ENCODE assay signal across 15 cellular contexts in the genomic region with DNA sequence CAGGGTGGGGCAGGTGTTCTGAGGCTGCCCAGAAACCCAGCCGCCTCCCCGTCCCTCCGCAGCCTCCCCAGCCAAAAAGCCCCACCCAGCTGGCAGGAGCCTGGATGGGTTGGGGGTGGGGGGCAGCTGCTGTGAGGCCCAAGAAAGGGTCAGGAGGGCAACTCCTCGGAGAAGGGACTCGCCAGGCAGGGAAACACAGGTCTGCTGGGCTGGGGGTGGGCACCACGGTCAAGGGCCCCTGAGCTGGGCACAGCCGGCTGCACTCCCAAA. TPM values are rescaled to one million over a fixed set of nuclear protein-coding genes. Genes with fewer than 3 reads are reported as not detected.
DNase-seq lines count a peak whose midpoint lies in the region; ATAC-seq, FAIRE-seq and TF ChIP-seq lines count a peak whose summit lies in the region.
"Had no signal": no experiment of that assay in that cellular context is flagged by ENCODE, and none has a peak within 500 bp of the region (broad histone marks: within the 10 kb centered on the region; RNA-seq: fewer than 3 reads in every experiment).

No MANE protein-coding gene starts in this region.

- H3K79me2 ChIP-seq in HCT116 (ENCODE audit: insufficient read depth, low read length) = no peaks in the 10 kb centered on the region
- H3K79me2 ChIP-seq in endothelial cell of umbilical vein (ENCODE audit: control insufficient read depth, insufficient read depth, low read length) = peaks cover 55% of the 10 kb centered on the region
- no peaks in the 10 kb centered on the region for H3K79me2 ChIP-seq in HepG2 (ENCODE audit: insufficient read depth, low read length)

- no peaks in the 10 kb centered on the region for H3K9me2 ChIP-seq in HCT116 (ENCODE audit: insufficient read depth)

- CTCF ChIA-PET in HCT116 (lab: Charles Lee) = interaction anchor here (1.1 to 1.3 kb wide), 2 partner anchors 69 to 78 kb away, joined by 3 read pairs; no protein-coding TSS in a partner anchor
- CTCF ChIA-PET in endothelial cell of umbilical vein (lab: Charles Lee) = interaction anchor here (0.6 to 1.6 kb wide), 8 partner anchors 8 to 199 kb away, joined by 3 to 14 read pairs (median 4); no protein-coding TSS in a partner anchor
- CTCF ChIA-PET in HepG2 (lab: Yijun Ruan, JAX; ENCODE audit: low intra/inter-chr PET ratio, low total read pairs) = interaction anchor here (1.1 kb wide), 1 partner anchor 79 kb away, joined by 4 read pairs; no protein-coding TSS in a partner anchor

- H3K36me3 ChIP-seq in HCT116 (ENCODE audit: control insufficient read depth in 1 of 2, insufficient read depth in 2 of 2, low read length in 2 of 2) (no peaks in the 10 kb centered on the region; a peak in 1 of 4 replicates), endothelial cell of umbilical vein (ENCODE audit: control insufficient read depth in 2 of 2, extremely low read depth in 1 of 2, insufficient read depth in 2 of 2, low read length in 2 of 2) (no peaks in the 10 kb centered on the region), HepG2 (replicated peaks in 1 of 2; ENCODE audit: control insufficient read depth in 1 of 2, insufficient read depth in 2 of 2, low read length in 2 of 2) (no peaks in the 10 kb centered on the region), stomach (no peaks in the 10 kb centered on the region)
- H3K36me3 ChIP-seq: neutrophil had no signal

- TF ChIP-seq EP300 in HepG2 (IDR thresholded peaks at IDR 0.05; ENCODE audit: low read depth in 2 of 2, low read length in 2 of 2) (no peak), HepG2 (CRISPR knock-in tag; IDR thresholded peaks at IDR 0.05; ENCODE audit: borderline replicate concordance) (no peak), stomach (IDR thresholded peaks at IDR 0.05) (no peak)

- ATAC-seq in HCT116 = no peak
- no peak for ATAC-seq in HepG2
- ATAC-seq in HG02798 (IDR thresholded peaks at IDR 0.05; ENCODE audit: poor library complexity, unreplicated experiment) = no peak

- in situ Hi-C loops in HepG2 (cut with HindIII; ENCODE audit: extremely low pct_ligation_motif_present, low pct_unique_long_range_greater_than_20kb) = no loop called here

- no peaks in the 10 kb centered on the region for H3K27me3 ChIP-seq in HCT116 (ENCODE audit: insufficient read depth, low read length)
- H3K27me3 ChIP-seq in endothelial cell of umbilical vein (ENCODE audit: control insufficient read depth in 2 of 2, insufficient read depth in 2 of 2, low read length in 2 of 2) = no peaks in the 10 kb centered on the region
- H3K27me3 ChIP-seq in HepG2 (ENCODE audit: control insufficient read depth in 1 of 2, insufficient read depth in 2 of 2, low read length in 2 of 2) = peaks cover 11 to 75% of the 10 kb centered on the region in 2 experiments
- H3K27me3 ChIP-seq in stomach = peaks cover 0 to 26% (median 10%) of the 10 kb centered on the region in 3 donors

- TF ChIP-seq CTCF in HCT116 (IDR thresholded peaks at IDR 0.05 in 2 of 3, conservative IDR thresholded peaks at IDR 0.05 in 1 of 3; ENCODE audit: borderline replicate concordance in 1 of 3, insufficient read depth in 1 of 3, low read depth in 2 of 3, low read length in 2 of 3) = no peak
- TF ChIP-seq CTCF in endothelial cell of umbilical vein (IDR thresholded peaks at IDR 0.05; ENCODE audit: extremely low read depth in 1 of 2, insufficient read depth in 1 of 2, low read depth in 1 of 2, low read length in 2 of 2) = no peak
- no peak for TF ChIP-seq CTCF in HepG2 (CRISPR knock-in tag; IDR thresholded peaks at IDR 0.05)
- no peak for TF ChIP-seq CTCF in stomach (IDR thresholded peaks at IDR 0.05)

- RAD21 ChIA-PET in HCT116 (lab: Charles Lee; ENCODE audit: low non-redundant PET in 1 of 2, low total read pairs in 2 of 2, uncharacterized antibody in 2 of 2, unreplicated experiment in 2 of 2) = no interaction called here

- H3K4me2 ChIP-seq in HCT116 (ENCODE audit: low read length) (peak overlapping the region; percentile 90), endothelial cell of umbilical vein (ENCODE audit: insufficient read depth, low read length) (peak overlapping the region; percentile 66), HepG2 (ENCODE audit: low read depth, low read length) (peak overlapping the region; percentile 56; the same call in 1 of the 2 replicates)

- POLR2A ChIA-PET in HCT116 (lab: Charles Lee) = no interaction called here
- POLR2A ChIA-PET in endothelial cell of umbilical vein (lab: Charles Lee) = interaction anchor here (0.5 kb wide), 1 partner anchor 63 kb away, joined by 3 read pairs; no protein-coding TSS in a partner anchor
- POLR2A ChIA-PET in HepG2 (lab: Yijun Ruan, JAX) = no interaction called here

- FAIRE-seq in endothelial cell of umbilical vein (lab: Jason Lieb, UNC) = no peak
- FAIRE-seq in HepG2 (lab: Jason Lieb, UNC) = no peak
- no peak for FAIRE-seq in H54 (lab: Jason Lieb, UNC)

- dilution Hi-C loops in endothelial cell of umbilical vein (cut with MboI; ENCODE audit: extremely low pct_ligation_motif_present, low sequenced_read_pairs) = no loop called here

- DNase-seq in HCT116 (ENCODE audit: low read depth, low spot score) (no peak), endothelial cell of umbilical vein (ENCODE audit: low read depth, low spot score) (no peak), HepG2 (ENCODE audit: low spot score) (no peak), stomach (no peak), H54 (ENCODE audit: insufficient read length, low spot score) (no peak), NCI-H2171 treated with DMSO at 0.1 percent for 48 hours (lab: John Stamatoyannopoulos, UW) (no peak), head of caudate nucleus (no peak)
- DNase-seq: activated CD4-positive, alpha-beta T cell treated with anti-CD3 and anti-CD28 coated beads, Interleukin-2, amount 50 U/mL, for 48 hours; activated naive CD4-positive, alpha-beta T cell treated with anti-CD3 and anti-CD28 coated beads, Interleukin-2, amount 10 ng/mL, durations not matched to agents 7 days and 5 days; NCI-H1092 treated with DMSO at 0.1 percent for 48 hours; T-helper 9 cell had no signal

- intact Hi-C loops in HCT116 (cut with micrococcal nuclease) (no loop called here), endothelial cell of umbilical vein (cut with micrococcal nuclease) (loop anchor here (1.0 kb wide), 2 partner anchors 9 to 71 kb away; no protein-coding TSS in a partner anchor), HepG2 (cut with micrococcal nuclease; ENCODE audit: unreplicated experiment) (no loop called here), stomach (cut with DNase I; ENCODE audit: low total_unique reads) (no loop called here), head of caudate nucleus (cut with DNase I) (no loop called here)

- no peaks in the 10 kb centered on the region for H3K9me1 ChIP-seq in endothelial cell of umbilical vein (replicated peaks; ENCODE audit: control insufficient read depth, extremely low read depth, insufficient read depth, low read length)

- BruUV-seq in HCT116 (replicated peaks; lab: Mats Ljungman, UMichigan) (no TSS peak), endothelial cell of umbilical vein (replicated peaks; lab: Mats Ljungman, UMichigan) (no TSS peak), HepG2 (replicated peaks; lab: Mats Ljungman, UMichigan) (no TSS peak)

- TF ChIP-seq POLR2A in HCT116 (IDR thresholded peaks at IDR 0.05; ENCODE audit: borderline replicate concordance, extremely low read depth, insufficient read depth, insufficient read length) = no peak
- no peak for TF ChIP-seq POLR2A in endothelial cell of umbilical vein (IDR thresholded peaks at IDR 0.05; ENCODE audit: low read depth, low read length)
- TF ChIP-seq POLR2A in HepG2 (IDR thresholded peaks at IDR 0.05; ENCODE audit: insufficient read depth in 1 of 2, low read depth in 2 of 2, low read length in 2 of 2) = no peak
- peak in 1 of 4 donors; percentile 18 for TF ChIP-seq POLR2A in stomach (IDR thresholded peaks at IDR 0.05)
- TF ChIP-seq POLR2A in H54 (IDR thresholded peaks at IDR 0.05; ENCODE audit: low read depth, low read length) = no peak

- 15% methylated on average over 3 of the region's 7 CpGs for WGBS in HepG2 (ENCODE audit: low lambda C conversion rate)
- WGBS in stomach, 5 donors = 11 to 28% (median 16%) methylated on average over 6 to 7 of the region's 7 CpGs

- H2AFZ ChIP-seq in HCT116 (ENCODE audit: low read depth, low read length, poor library complexity, severe bottlenecking) (no peak overlapping the region), endothelial cell of umbilical vein (ENCODE audit: low read depth, low read length) (no peak overlapping the region), HepG2 (ENCODE audit: low read length) (no peak overlapping the region)

- no peaks in the 10 kb centered on the region for H3K9me3 ChIP-seq in HCT116 (ENCODE audit: control insufficient read depth in 1 of 2, insufficient read depth in 1 of 2, low read depth in 1 of 2, low read length in 2 of 2)
- no peaks in the 10 kb centered on the region for H3K9me3 ChIP-seq in endothelial cell of umbilical vein (replicated peaks; ENCODE audit: control insufficient read depth, insufficient read depth, low read length)
- H3K9me3 ChIP-seq in HepG2 (ENCODE audit: low read length) = no peaks in the 10 kb centered on the region
- H3K9me3 ChIP-seq in stomach = no peaks in the 10 kb centered on the region
- H3K9me3 ChIP-seq: neutrophil had no signal

- H3K9ac ChIP-seq in HCT116 (ENCODE audit: low read length) = peak overlapping the region; percentile 80
- no peak overlapping the region for H3K9ac ChIP-seq in endothelial cell of umbilical vein (replicated peaks; ENCODE audit: extremely low read depth, insufficient read depth, low read length)
- no peak overlapping the region for H3K9ac ChIP-seq in HepG2 (ENCODE audit: insufficient read depth, low read depth, low read length)

- H3K4me1 ChIP-seq in HCT116 (ENCODE audit: control insufficient read depth in 1 of 2, insufficient read depth in 2 of 2, low read length in 2 of 2) (peaks cover 47 to 58% of the 10 kb centered on the region in 2 experiments), endothelial cell of umbilical vein (ENCODE audit: control insufficient read depth, extremely low read depth, insufficient read depth, low read length) (peaks cover 57% of the 10 kb centered on the region), HepG2 (ENCODE audit: insufficient read depth, low read length) (peaks cover 19% of the 10 kb centered on the region; the same call in 1 of the 2 replicates), stomach (peaks cover 43 to 64% (median 56%) of the 10 kb centered on the region in 4 donors)

- H3K4me3 ChIP-seq in HCT116 (replicated peaks in 1 of 2; ENCODE audit: low read depth in 1 of 2, low read length in 2 of 2) (peak overlapping the region; percentile 42 to 56), endothelial cell of umbilical vein (replicated peaks in 1 of 3; ENCODE audit: insufficient read depth in 1 of 3, low read depth in 1 of 3, low read length in 3 of 3) (no peak overlapping the region), HepG2 (replicated peaks in 1 of 3; ENCODE audit: insufficient read depth in 1 of 3, low read depth in 2 of 3, low read length in 3 of 3) (peak overlapping the region in 1 of 3 experiments; percentile 63; a peak in 1 of 6 replicates), stomach (peak overlapping the region; percentile 32 to 42 (median 37))

- H3K27ac ChIP-seq in HCT116 (ENCODE audit: low read depth, low read length) (peak overlapping the region; percentile 98; the same call in 1 of the 2 replicates), endothelial cell of umbilical vein (ENCODE audit: insufficient read depth, low read depth, low read length) (no peak overlapping the region), HepG2 (ENCODE audit: extremely low read length, insufficient read depth, low read length) (no peak overlapping the region), stomach (peak overlapping the region; percentile 43 to 94 (median 90))
- H3K27ac ChIP-seq: neutrophil had no signal

- no peaks in the 10 kb centered on the region for H4K20me1 ChIP-seq in HCT116 (ENCODE audit: insufficient read depth)
- no peaks in the 10 kb centered on the region for H4K20me1 ChIP-seq in endothelial cell of umbilical vein (replicated peaks; ENCODE audit: control insufficient read depth, extremely low read depth, insufficient read depth, low read length)
- H4K20me1 ChIP-seq in HepG2 (ENCODE audit: insufficient read depth, low read length) = no peaks in the 10 kb centered on the region

- TF ChIP-seq RAD21 in HCT116 (IDR thresholded peaks at IDR 0.05; ENCODE audit: low read depth) (no peak), HepG2 (CRISPR knock-in tag; IDR thresholded peaks at IDR 0.05) (no peak)

RNA-seq across cellular contexts. Expression of a gene that starts 11.1 kb away (rescaled TPM):
- total RNA-seq in HCT116 (2021; ENCODE audit: unreplicated experiment) = 45.0 TPM
- 37.0 and 46.7 TPM in 2 replicates for polyA plus RNA-seq in HCT116 (2012)
- 68.7 and 81.9 TPM in 2 replicates for total RNA-seq in endothelial cell of umbilical vein
- 16.6 and 17.7 TPM in 2 replicates for polyA plus RNA-seq in endothelial cell of umbilical vein
- 20.2 and 20.8 TPM in 2 replicates for polyA plus RNA-seq in endothelial cell of umbilical vein (2011; cell fraction: cytosol; rRNA removed)
- 86.6 and 90.9 TPM in 2 replicates for polyA plus RNA-seq in endothelial cell of umbilical vein (2011; cell fraction: nucleus; rRNA removed)
- polyA plus RNA-seq in endothelial cell of umbilical vein (2012) = 76.1 and 85.2 TPM in 2 replicates
- polyA minus RNA-seq in endothelial cell of umbilical vein = 72.8 and 76.9 TPM in 2 replicates
- 25.0 TPM for polyA minus RNA-seq in endothelial cell of umbilical vein (2011; cell fraction: cytosol; rRNA and poly(A)+ RNA removed)
- polyA minus RNA-seq in endothelial cell of umbilical vein (2011; cell fraction: nucleus; rRNA and poly(A)+ RNA removed) = 87.1 and 88.1 TPM in 2 replicates
- 0.15 and 0.18 TPM in 2 replicates for total RNA-seq in HepG2 (2016; rRNA removed; fragmentation: Illumina TruSeq; extraction: Trizol)
- not detected in 2 replicates for total RNA-seq in HepG2 (2016; cell fraction: cytosol; rRNA removed; fragmentation: Illumina TruSeq; extraction: Trizol; ENCODE audit: low read depth)
- total RNA-seq in HepG2 (2016; cell fraction: insoluble cytoplasmic fraction; rRNA removed; fragmentation: Illumina TruSeq; extraction: Trizol) = 0.10 and 0.11 TPM in 2 replicates
- total RNA-seq in HepG2 (2016; cell fraction: membrane; rRNA removed; fragmentation: Illumina TruSeq; extraction: Trizol) = 0.06 and 0.07 TPM in 2 replicates
- 0.53 and 0.68 TPM in 2 replicates for total RNA-seq in HepG2 (2016; cell fraction: nucleus; rRNA removed; fragmentation: Illumina TruSeq; extraction: Trizol)
- 0.10 and 0.11 TPM in 2 replicates for polyA plus RNA-seq in HepG2 (2011; rRNA removed)
- polyA plus RNA-seq in HepG2 (2011; cell fraction: cytosol; rRNA removed) = 0.08 and 0.09 TPM in 2 replicates
- polyA plus RNA-seq in HepG2 (2011; cell fraction: nucleus; rRNA removed) = 0.28 and 0.37 TPM in 2 replicates
- polyA plus RNA-seq in HepG2 (2012) = 0.04 TPM in 2 replicates
- polyA plus RNA-seq in HepG2 (2016; cell fraction: cytosol; fragmentation: Illumina TruSeq; extraction: Trizol; ENCODE audit: low read depth) = not detected in 2 replicates
- 0.07 and 0.11 TPM in 2 replicates for polyA plus RNA-seq in HepG2 (2016; cell fraction: insoluble cytoplasmic fraction; fragmentation: Illumina TruSeq; extraction: Trizol; ENCODE audit: low read depth)
- polyA plus RNA-seq in HepG2 (2016; cell fraction: membrane; fragmentation: Illumina TruSeq; extraction: Trizol; ENCODE audit: low read depth) = not detected in 2 replicates
- 0.57 and 0.65 TPM in 2 replicates for polyA plus RNA-seq in HepG2 (2016; cell fraction: nucleus; fragmentation: Illumina TruSeq; extraction: Trizol; ENCODE audit: insufficient read depth, low read depth)
- polyA minus RNA-seq in HepG2 (2011; rRNA and poly(A)+ RNA removed; ENCODE audit: low replicate concordance) = 0.34 and 31.9 TPM in 2 replicates
- 0.30 and 0.35 TPM in 2 replicates for polyA minus RNA-seq in HepG2 (2011; cell fraction: cytosol; rRNA and poly(A)+ RNA removed)
- 0.39 and 0.62 TPM in 2 replicates for polyA minus RNA-seq in HepG2 (2011; cell fraction: nucleus; rRNA and poly(A)+ RNA removed)
- 100 to 1,000 TPM in 1 of 5 donors, 10 to 100 TPM in 4; 11.0 to 117 (median 15.1) TPM for total RNA-seq in stomach
- polyA plus RNA-seq in stomach = 10 to 100 TPM in 1 of 3 donors, 1 to 10 TPM in 2; 1.5 to 46.3 (median 2.1) TPM

RNA-seq across cellular contexts. Expression of a gene that starts 18.5 kb away (rescaled TPM):
- total RNA-seq in HCT116 (2021; ENCODE audit: unreplicated experiment) = 14.8 TPM
- polyA plus RNA-seq in HCT116 (2012) = 10.6 and 11.2 TPM in 2 replicates
- total RNA-seq in endothelial cell of umbilical vein = 5.3 and 5.6 TPM in 2 replicates
- 4.9 and 5.2 TPM in 2 replicates for polyA plus RNA-seq in endothelial cell of umbilical vein
- polyA plus RNA-seq in endothelial cell of umbilical vein (2011; cell fraction: cytosol; rRNA removed) = 4.7 and 5.5 TPM in 2 replicates
- polyA plus RNA-seq in endothelial cell of umbilical vein (2011; cell fraction: nucleus; rRNA removed) = 8.2 and 8.8 TPM in 2 replicates
- 3.3 and 4.7 TPM in 2 replicates for polyA plus RNA-seq in endothelial cell of umbilical vein (2012)
- polyA minus RNA-seq in endothelial cell of umbilical vein = 2.5 and 3.0 TPM in 2 replicates
- 5.3 TPM for polyA minus RNA-seq in endothelial cell of umbilical vein (2011; cell fraction: cytosol; rRNA and poly(A)+ RNA removed)
- polyA minus RNA-seq in endothelial cell of umbilical vein (2011; cell fraction: nucleus; rRNA and poly(A)+ RNA removed) = 2.5 and 3.0 TPM in 2 replicates
- 1.4 and 1.5 TPM in 2 replicates for total RNA-seq in HepG2 (2016; rRNA removed; fragmentation: Illumina TruSeq; extraction: Trizol)
- total RNA-seq in HepG2 (2016; cell fraction: cytosol; rRNA removed; fragmentation: Illumina TruSeq; extraction: Trizol; ENCODE audit: low read depth) = 0.44 and 0.71 TPM in 2 replicates
- total RNA-seq in HepG2 (2016; cell fraction: insoluble cytoplasmic fraction; rRNA removed; fragmentation: Illumina TruSeq; extraction: Trizol) = 1.4 and 1.7 TPM in 2 replicates
- total RNA-seq in HepG2 (2016; cell fraction: membrane; rRNA removed; fragmentation: Illumina TruSeq; extraction: Trizol) = 0.99 and 1.0 TPM in 2 replicates
- 1.7 and 2.1 TPM in 2 replicates for total RNA-seq in HepG2 (2016; cell fraction: nucleus; rRNA removed; fragmentation: Illumina TruSeq; extraction: Trizol)
- polyA plus RNA-seq in HepG2 (2011; rRNA removed) = 1.2 and 1.3 TPM in 2 replicates
- 0.75 and 0.95 TPM in 2 replicates for polyA plus RNA-seq in HepG2 (2011; cell fraction: cytosol; rRNA removed)
- polyA plus RNA-seq in HepG2 (2011; cell fraction: nucleus; rRNA removed) = 2.8 and 3.0 TPM in 2 replicates
- 0.49 and 0.51 TPM in 2 replicates for polyA plus RNA-seq in HepG2 (2012)
- polyA plus RNA-seq in HepG2 (2016; cell fraction: cytosol; fragmentation: Illumina TruSeq; extraction: Trizol; ENCODE audit: low read depth) = 0.28 and 0.33 TPM in 2 replicates
- 1.3 and 1.7 TPM in 2 replicates for polyA plus RNA-seq in HepG2 (2016; cell fraction: insoluble cytoplasmic fraction; fragmentation: Illumina TruSeq; extraction: Trizol; ENCODE audit: low read depth)
- polyA plus RNA-seq in HepG2 (2016; cell fraction: membrane; fragmentation: Illumina TruSeq; extraction: Trizol; ENCODE audit: low read depth) = 0.65 and 0.66 TPM in 2 replicates
- polyA plus RNA-seq in HepG2 (2016; cell fraction: nucleus; fragmentation: Illumina TruSeq; extraction: Trizol; ENCODE audit: insufficient read depth, low read depth) = 1.8 and 3.1 TPM in 2 replicates
- 0.44 and 7.1 TPM in 2 replicates for polyA minus RNA-seq in HepG2 (2011; rRNA and poly(A)+ RNA removed; ENCODE audit: low replicate concordance)
- polyA minus RNA-seq in HepG2 (2011; cell fraction: cytosol; rRNA and poly(A)+ RNA removed) = 1.1 TPM in 1 of 2 replicates, not detected in the other
- 0.90 and 1.1 TPM in 2 replicates for polyA minus RNA-seq in HepG2 (2011; cell fraction: nucleus; rRNA and poly(A)+ RNA removed)
- 1 to 10 TPM in 4 of 5 donors, not detected in 1; 3.5 to 8.7 (median 6.7) TPM for total RNA-seq in stomach
- 10 to 100 TPM in 1 of 3 donors, 1 to 10 TPM in 2; 3.7 to 13.9 (median 4.2) TPM for polyA plus RNA-seq in stomach

RNA-seq across cellular contexts. Expression of a gene that starts 42.4 kb away (rescaled TPM):
- total RNA-seq in HCT116 (2021; ENCODE audit: unreplicated experiment) = 0.12 TPM
- 0.02 and 0.08 TPM in 2 replicates for polyA plus RNA-seq in HCT116 (2012)
- total RNA-seq in endothelial cell of umbilical vein = 0.05 and 0.11 TPM in 2 replicates
- 0.01 and 0.03 TPM in 2 replicates for polyA plus RNA-seq in endothelial cell of umbilical vein
- polyA plus RNA-seq in endothelial cell of umbilical vein (2011; cell fraction: cytosol; rRNA removed) = 0.01 TPM in 1 of 2 replicates, not detected in the other
- polyA plus RNA-seq in endothelial cell of umbilical vein (2011; cell fraction: nucleus; rRNA removed) = 0.11 and 0.18 TPM in 2 replicates
- polyA plus RNA-seq in endothelial cell of umbilical vein (2012) = not detected in 2 replicates
- 0.11 and 0.15 TPM in 2 replicates for polyA minus RNA-seq in endothelial cell of umbilical vein
- not detected for polyA minus RNA-seq in endothelial cell of umbilical vein (2011; cell fraction: cytosol; rRNA and poly(A)+ RNA removed)
- polyA minus RNA-seq in endothelial cell of umbilical vein (2011; cell fraction: nucleus; rRNA and poly(A)+ RNA removed) = 0.14 TPM in 1 of 2 replicates, not detected in the other
- total RNA-seq in HepG2 (2016; rRNA removed; fragmentation: Illumina TruSeq; extraction: Trizol) = not detected in 2 replicates
- not detected in 2 replicates for total RNA-seq in HepG2 (2016; cell fraction: cytosol; rRNA removed; fragmentation: Illumina TruSeq; extraction: Trizol; ENCODE audit: low read depth)
- not detected in 2 replicates for total RNA-seq in HepG2 (2016; cell fraction: insoluble cytoplasmic fraction; rRNA removed; fragmentation: Illumina TruSeq; extraction: Trizol)
- not detected in 2 replicates for total RNA-seq in HepG2 (2016; cell fraction: membrane; rRNA removed; fragmentation: Illumina TruSeq; extraction: Trizol)
- total RNA-seq in HepG2 (2016; cell fraction: nucleus; rRNA removed; fragmentation: Illumina TruSeq; extraction: Trizol) = not detected in 2 replicates
- polyA plus RNA-seq in HepG2 (2011; rRNA removed) = not detected in 2 replicates
- not detected in 2 replicates for polyA plus RNA-seq in HepG2 (2011; cell fraction: cytosol; rRNA removed)
- not detected in 2 replicates for polyA plus RNA-seq in HepG2 (2011; cell fraction: nucleus; rRNA removed)
- polyA plus RNA-seq in HepG2 (2012) = not detected in 2 replicates
- polyA plus RNA-seq in HepG2 (2016; cell fraction: cytosol; fragmentation: Illumina TruSeq; extraction: Trizol; ENCODE audit: low read depth) = not detected in 2 replicates
- polyA plus RNA-seq in HepG2 (2016; cell fraction: insoluble cytoplasmic fraction; fragmentation: Illumina TruSeq; extraction: Trizol; ENCODE audit: low read depth) = not detected in 2 replicates
- polyA plus RNA-seq in HepG2 (2016; cell fraction: membrane; fragmentation: Illumina TruSeq; extraction: Trizol; ENCODE audit: low read depth) = not detected in 2 replicates
- polyA plus RNA-seq in HepG2 (2016; cell fraction: nucleus; fragmentation: Illumina TruSeq; extraction: Trizol; ENCODE audit: insufficient read depth, low read depth) = not detected in 2 replicates
- polyA minus RNA-seq in HepG2 (2011; rRNA and poly(A)+ RNA removed; ENCODE audit: low replicate concordance) = 0.02 TPM in 1 of 2 replicates, not detected in the other
- polyA minus RNA-seq in HepG2 (2011; cell fraction: cytosol; rRNA and poly(A)+ RNA removed) = not detected in 2 replicates
- polyA minus RNA-seq in HepG2 (2011; cell fraction: nucleus; rRNA and poly(A)+ RNA removed) = not detected in 2 replicates
- 1 to 10 TPM in 1 of 5 donors, under 1 TPM in 1, not detected in 3; 0.14 to 2.6 TPM for total RNA-seq in stomach
- polyA plus RNA-seq in stomach = 1 to 10 TPM in 1 of 3 donors, under 1 TPM in 1, not detected in 1; 0.70 to 1.7 TPM
- total RNA-seq: H7, NCI-H460 had no signal

RNA-seq across cellular contexts. Expression of a gene that starts 53.8 kb away (rescaled TPM):
- total RNA-seq in HCT116 (2021; ENCODE audit: unreplicated experiment) (62.4 TPM), endothelial cell of umbilical vein (44.5 and 46.3 TPM in 2 replicates), HepG2 (2016; rRNA removed; fragmentation: Illumina TruSeq; extraction: Trizol) (42.1 and 43.1 TPM in 2 replicates), stomach (10 to 100 TPM in 2 of 5 donors, 1 to 10 TPM in 3; 2.9 to 12.3 (median 4.5) TPM)
- 54.1 and 55.1 TPM in 2 replicates for polyA plus RNA-seq in HCT116 (2012)
- polyA plus RNA-seq in endothelial cell of umbilical vein (29.9 and 35.5 TPM in 2 replicates), HepG2 (2011; rRNA removed) (17.7 and 19.7 TPM in 2 replicates), stomach (1 to 10 TPM; 4.7 to 9.4 (median 8.0) TPM)
- polyA plus RNA-seq in endothelial cell of umbilical vein (2011; cell fraction: cytosol; rRNA removed) = 25.0 and 29.3 TPM in 2 replicates
- 16.5 and 17.0 TPM in 2 replicates for polyA plus RNA-seq in endothelial cell of umbilical vein (2011; cell fraction: nucleus; rRNA removed)
- polyA plus RNA-seq in endothelial cell of umbilical vein (2012) = 21.2 and 29.7 TPM in 2 replicates
- 17.8 and 19.9 TPM in 2 replicates for polyA minus RNA-seq in endothelial cell of umbilical vein
- polyA minus RNA-seq in endothelial cell of umbilical vein (2011; cell fraction: cytosol; rRNA and poly(A)+ RNA removed) = 25.6 TPM
- 7.7 and 8.7 TPM in 2 replicates for polyA minus RNA-seq in endothelial cell of umbilical vein (2011; cell fraction: nucleus; rRNA and poly(A)+ RNA removed)
- total RNA-seq in HepG2 (2016; cell fraction: cytosol; rRNA removed; fragmentation: Illumina TruSeq; extraction: Trizol; ENCODE audit: low read depth) = 9.0 and 12.4 TPM in 2 replicates
- total RNA-seq in HepG2 (2016; cell fraction: insoluble cytoplasmic fraction; rRNA removed; fragmentation: Illumina TruSeq; extraction: Trizol) = 41.3 and 41.8 TPM in 2 replicates
- total RNA-seq in HepG2 (2016; cell fraction: membrane; rRNA removed; fragmentation: Illumina TruSeq; extraction: Trizol) = 34.3 and 35.7 TPM in 2 replicates
- 19.4 and 21.5 TPM in 2 replicates for total RNA-seq in HepG2 (2016; cell fraction: nucleus; rRNA removed; fragmentation: Illumina TruSeq; extraction: Trizol)
- 13.7 and 20.7 TPM in 2 replicates for polyA plus RNA-seq in HepG2 (2011; cell fraction: cytosol; rRNA removed)
- polyA plus RNA-seq in HepG2 (2011; cell fraction: nucleus; rRNA removed) = 8.9 and 10.9 TPM in 2 replicates
- 11.9 and 18.4 TPM in 2 replicates for polyA plus RNA-seq in HepG2 (2012)
- 7.6 and 8.1 TPM in 2 replicates for polyA plus RNA-seq in HepG2 (2016; cell fraction: cytosol; fragmentation: Illumina TruSeq; extraction: Trizol; ENCODE audit: low read depth)
- 44.8 and 50.0 TPM in 2 replicates for polyA plus RNA-seq in HepG2 (2016; cell fraction: insoluble cytoplasmic fraction; fragmentation: Illumina TruSeq; extraction: Trizol; ENCODE audit: low read depth)
- 24.5 and 25.1 TPM in 2 replicates for polyA plus RNA-seq in HepG2 (2016; cell fraction: membrane; fragmentation: Illumina TruSeq; extraction: Trizol; ENCODE audit: low read depth)
- polyA plus RNA-seq in HepG2 (2016; cell fraction: nucleus; fragmentation: Illumina TruSeq; extraction: Trizol; ENCODE audit: insufficient read depth, low read depth) = 33.7 and 34.8 TPM in 2 replicates
- polyA minus RNA-seq in HepG2 (2011; rRNA and poly(A)+ RNA removed; ENCODE audit: low replicate concordance) = 30.0 and 31.4 TPM in 2 replicates
- 11.2 and 15.5 TPM in 2 replicates for polyA minus RNA-seq in HepG2 (2011; cell fraction: cytosol; rRNA and poly(A)+ RNA removed)
- 6.6 and 8.0 TPM in 2 replicates for polyA minus RNA-seq in HepG2 (2011; cell fraction: nucleus; rRNA and poly(A)+ RNA removed)

Comparison
In these comparisons a context has a peak if more than half of its experiments do, and no peak if none do; other contexts are left out.
1. H3K27ac ChIP-seq: peak in HCT116 (single experiment) and stomach (5 of 5); none in endothelial cell of umbilical vein (single experiment) and HepG2 (single experiment).
2. H3K4me3 ChIP-seq: peak in HCT116 (2 of 2) and stomach (4 of 4); none in endothelial cell of umbilical vein (0 of 3).
3. RNA of a gene that starts 11.1 kb away (total RNA-seq): 68.7 to 81.9 TPM in endothelial cell of umbilical vein, 45.0 TPM in HCT116 (single experiment) and 11.0 to 117 TPM in stomach; 0.06 to 0.68 TPM in HepG2; every median in the first group is over 4 times any median in the second.
4. Peak in every context shown above with its lines, with median percentiles within 50 percentile points of each other: H3K4me2 ChIP-seq.